In genomic region chr16:15533386-15533785, GRCh38 we compare ENCODE assay signal across 1 cellular context.
TF ChIP-seq lines count a peak whose summit lies in the region.

No MANE protein-coding gene starts in this region.

TF ChIP-seq in WTC11, 78 proteins besides CTCF, POLR2A, EP300 and RAD21 (continued from another document):
- TF ChIP-seq ZNF219 (CRISPR knock-in tag; IDR thresholded peaks at IDR 0.05; ENCODE audit: borderline replicate concordance) (no peak), ATF2 (CRISPR knock-in tag; IDR thresholded peaks at IDR 0.05; ENCODE audit: borderline replicate concordance, low read depth) (no peak)
